In genomic region chr6:99425647-99426453, GRCh38 we compare ENCODE assay signal across 8 cellular contexts. TPM values are rescaled to one million over a fixed set of nuclear protein-coding genes. Genes with fewer than 3 reads are reported as not detected.
DNase-seq lines count a peak whose midpoint lies in the region; TF ChIP-seq lines count a peak whose summit lies in the region.

No MANE protein-coding gene starts in this region.

- H3K4me3 ChIP-seq in H7 (ENCODE audit: insufficient read depth, low read depth, low read length) (peak overlapping the region; percentile 67), LNCaP clone FGC (ENCODE audit: low read depth, low read length) (peak overlapping the region; percentile 86)

- peaks cover 58% of the 10 kb centered on the region for H3K4me1 Mint-ChIP-seq in activated naive CD4-positive, alpha-beta T cell treated with anti-CD3 and anti-CD28 coated beads, Interleukin-2, amount 10 ng/mL, durations not matched to agents 7 days and 5 days

- H3K36me3 Mint-ChIP-seq in activated naive CD4-positive, alpha-beta T cell treated with anti-CD3 and anti-CD28 coated beads, Interleukin-2, amount 10 ng/mL, durations not matched to agents 7 days and 5 days, result peaks cover 32% of the 10 kb centered on the region

- TF ChIP-seq CTCF in LNCaP clone FGC (IDR thresholded peaks at IDR 0.05; ENCODE audit: control insufficient read depth, extremely low read depth, insufficient read depth), result peak; percentile 61

- peak overlapping the region; percentile 100 for H3K27ac Mint-ChIP-seq in activated naive CD4-positive, alpha-beta T cell treated with anti-CD3 and anti-CD28 coated beads, Interleukin-2, amount 10 ng/mL, durations not matched to agents 7 days and 5 days

- H3K36me3 ChIP-seq in H7 (replicated peaks; ENCODE audit: control insufficient read depth, insufficient read depth, low read length), result no peaks in the 10 kb centered on the region

- in situ Hi-C loops in G401 (cut with HindIII; ENCODE audit: low sequenced_read_pairs), result no loop called here

- no peaks in the 10 kb centered on the region for H3K9me3 Mint-ChIP-seq in activated naive CD4-positive, alpha-beta T cell treated with anti-CD3 and anti-CD28 coated beads, Interleukin-2, amount 10 ng/mL, durations not matched to agents 7 days and 5 days

- peak overlapping the region; percentile 99 for H3K27ac ChIP-seq in temporal lobe (ENCODE audit: low read depth, low read length)

- no peaks in the 10 kb centered on the region for H3K27me3 ChIP-seq in H7 (ENCODE audit: control insufficient read depth, insufficient read depth, low read length)

- DNase-seq in G401 (ENCODE audit: low spot score), result peak; percentile 83
- DNase-seq in H7, result peak; percentile 46
- DNase-seq in LNCaP clone FGC (ENCODE audit: low read depth), result peak; percentile 85
- peak; percentile 88 for DNase-seq in SIG-M5 treated with dmso at 0.1 percent for 504 hours (lab: John Stamatoyannopoulos, UW; ENCODE audit: unreplicated experiment)
- peak; percentile 75 for DNase-seq in activated naive CD4-positive, alpha-beta T cell treated with anti-CD3 and anti-CD28 coated beads, Interleukin-2, amount 10 ng/mL, durations not matched to agents 7 days and 5 days
- peak; percentile 51 for DNase-seq in glomerular endothelial cell (ENCODE audit: extremely low read depth, low read depth, low spot score)
- peak; percentile 29 to 97 (median 84) for DNase-seq in nucleus accumbens (lab: John Stamatoyannopoulos, UW)

- H3K27me3 Mint-ChIP-seq in activated naive CD4-positive, alpha-beta T cell treated with anti-CD3 and anti-CD28 coated beads, Interleukin-2, amount 10 ng/mL, durations not matched to agents 7 days and 5 days, result no peaks in the 10 kb centered on the region

- CTCF ChIA-PET in activated naive CD4-positive, alpha-beta T cell treated with anti-CD3 and anti-CD28 coated beads, Interleukin-2, amount 10 ng/mL, durations not matched to agents 7 days and 5 days (lab: Charles Lee), result interaction anchor here (1.1 to 2.1 kb wide), 4 partner anchors 9 to 95 kb away, joined by 3 to 8 read pairs (median 4); no protein-coding TSS in a partner anchor

- peak overlapping the region; percentile 93 for H3K4me3 Mint-ChIP-seq in activated naive CD4-positive, alpha-beta T cell treated with anti-CD3 and anti-CD28 coated beads, Interleukin-2, amount 10 ng/mL, durations not matched to agents 7 days and 5 days

RNA-seq across cellular contexts. Expression of gene PNISR, which starts 0.7 kb away (rescaled TPM):
- 19.6 and 29.3 TPM in 2 replicates for total RNA-seq in G401 (2014; rRNA removed; shearing (Covaris generic))
- total RNA-seq in H7 (2014; rRNA removed; shearing (Covaris generic)), result 76.9 and 135 TPM in 2 replicates
- total RNA-seq in glomerular endothelial cell (26.7 and 50.1 TPM in 2 replicates), temporal lobe (85.8 TPM)

RNA-seq across cellular contexts. Expression of gene COQ3, which starts 31.9 kb away (rescaled TPM):
- total RNA-seq in G401 (2014; rRNA removed; shearing (Covaris generic)), result 10.5 and 14.0 TPM in 2 replicates
- total RNA-seq in H7 (2014; rRNA removed; shearing (Covaris generic)), result 10.1 and 11.7 TPM in 2 replicates
- total RNA-seq in glomerular endothelial cell (2.0 and 3.6 TPM in 2 replicates), temporal lobe (9.8 TPM)

Comparison
In these comparisons a context has a peak if more than half of its experiments do, and no peak if none do; other contexts are left out.
1. Peak in every context shown above with its lines: DNase-seq, H3K4me3 ChIP-seq and H3K27ac ChIP-seq.